In genomic region chr6:63635563-63636515, GRCh38 we compare ENCODE assay signal across 8 cellular contexts. TPM values are rescaled to one million over a fixed set of nuclear protein-coding genes. Genes with fewer than 3 reads are reported as not detected.
DNase-seq lines count a peak whose midpoint lies in the region; ATAC-seq and TF ChIP-seq lines count a peak whose summit lies in the region.

Gene PHF3 (plus strand): TSS chr6:63635802. CDS start chr6:63646552, 10,750 bp downstream.

- H3K27me3 ChIP-seq in OCI-LY3 (ENCODE audit: low read depth, low read length), result no peaks in the 10 kb centered on the region

- ATAC-seq in GM21526 (IDR thresholded peaks at IDR 0.05; ENCODE audit: low FRiP score, unreplicated experiment), result peak; percentile 88

- H3K9ac ChIP-seq in OCI-LY3 (ENCODE audit: low read length), result peak within 1 kb of the TSS; percentile 89

- peak within 1 kb of the TSS; percentile 75 for H3K27ac ChIP-seq in OCI-LY3 (ENCODE audit: low read length)

- peaks cover 41% of the 10 kb centered on the region for H4K20me1 ChIP-seq in OCI-LY3 (ENCODE audit: insufficient read depth, low read length)

- peak within 1 kb of the TSS; percentile 92 for H3K4me2 ChIP-seq in OCI-LY3 (ENCODE audit: low read length)

- no peaks in the 10 kb centered on the region for H3K9me3 ChIP-seq in OCI-LY3 (ENCODE audit: insufficient read depth, low read length)

- peaks cover 50% of the 10 kb centered on the region for H3K79me2 ChIP-seq in OCI-LY3 (ENCODE audit: low read length)

- H3K36me3 ChIP-seq in OCI-LY3 (replicated peaks; ENCODE audit: low read depth, low read length), result no peaks in the 10 kb centered on the region

- DNase-seq in DMS 273 treated with DMSO at 0.1 percent for 48 hours (lab: John Stamatoyannopoulos, UW), result peak; percentile 70
- peak; percentile 85 for DNase-seq in HuH-7.5 (ENCODE audit: low spot score)
- peak; percentile 93 for DNase-seq in activated CD8-positive, alpha-beta memory T cell treated with anti-CD3 and anti-CD28 coated beads, Interleukin-2, amount 50 U/mL, for 48 hours
- peak; percentile 88 for DNase-seq in endothelial cell (ENCODE audit: low spot score)
- DNase-seq in midbrain (lab: John Stamatoyannopoulos, UW), result peak; percentile 91
- peak; percentile 83 to 84 for DNase-seq in stimulated activated CD8-positive, alpha-beta memory T cell treated with anti-CD3 and anti-CD28 coated beads, Interleukin-2, amount 100 ng/mL, for 1 hour (ENCODE audit: low read depth in 2 of 2)

- H3K36me3 Mint-ChIP-seq in endothelial cell (ENCODE audit: low read depth, unreplicated experiment), result peaks cover 8% of the 10 kb centered on the region

- TF ChIP-seq CTCF in OCI-LY3 (IDR thresholded peaks at IDR 0.05; ENCODE audit: low read depth, low read length) (0 out of 2 replicates have a peak, but pooled peaks have one; percentile 10), endothelial cell (IDR thresholded peaks at IDR 0.05; ENCODE audit: unreplicated experiment) (no peak)

- peaks cover 26% of the 10 kb centered on the region for H3K4me1 Mint-ChIP-seq in endothelial cell (ENCODE audit: unreplicated experiment)

- peak within 1 kb of the TSS; percentile 100 for H3K4me3 Mint-ChIP-seq in endothelial cell (ENCODE audit: unreplicated experiment)

- peaks cover 11% of the 10 kb centered on the region for H3K27me3 Mint-ChIP-seq in endothelial cell (ENCODE audit: unreplicated experiment)

- H3K27ac Mint-ChIP-seq in endothelial cell (ENCODE audit: unreplicated experiment), result peak within 1 kb of the TSS; percentile 100

- H3K4me1 ChIP-seq in OCI-LY3 (ENCODE audit: low read length), result peaks cover 23% of the 10 kb centered on the region

- H3K9me3 Mint-ChIP-seq in endothelial cell (ENCODE audit: unreplicated experiment), result no peaks in the 10 kb centered on the region

- H2AFZ ChIP-seq in OCI-LY3 (ENCODE audit: low read depth, low read length), result peak within 1 kb of the TSS; percentile 99

- H3K4me3 ChIP-seq in OCI-LY3 (ENCODE audit: low read length), result peak within 1 kb of the TSS; percentile 90

RNA-seq across cellular contexts. Expression of gene PHF3, which starts in this region (rescaled TPM):
- 47.9 TPM for total RNA-seq in endothelial cell (ENCODE audit: unreplicated experiment)

Comparison
In these comparisons a context has a peak if more than half of its experiments do, and no peak if none do; other contexts are left out.
1. Peak in every context shown above with its lines: DNase-seq, ATAC-seq, H3K4me3 ChIP-seq and H3K27ac ChIP-seq.